8 cellular contexts compared by ENCODE assay signal in the genomic region with DNA sequence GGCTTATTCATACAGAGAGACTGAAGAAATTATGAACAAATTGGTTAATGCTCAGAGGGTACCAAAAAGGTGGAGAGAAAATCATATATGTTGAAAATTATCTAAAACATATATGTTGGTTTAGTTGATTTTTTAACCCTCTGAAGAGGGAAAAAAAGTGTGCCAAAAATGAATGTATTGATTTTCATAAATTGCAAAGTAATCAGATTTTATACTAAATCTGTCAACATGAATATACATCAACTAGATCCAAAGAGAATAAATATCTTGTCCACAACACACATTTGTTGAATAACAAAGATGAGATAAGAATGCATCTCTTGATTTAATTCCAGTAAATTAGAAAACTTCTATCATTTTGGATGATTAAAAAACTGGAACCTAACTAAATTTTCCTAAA.
"Had no signal": no experiment of that assay in that cellular context is flagged by ENCODE, and none has a peak within 500 bp of the region (broad histone marks: within the 10 kb centered on the region; RNA-seq: fewer than 3 reads in every experiment).

No MANE protein-coding gene starts in this region.

- H3K4me3 ChIP-seq: GM23248, HAP-1 had no signal

- H2AFZ ChIP-seq: GM23248 had no signal

- ATAC-seq: HCT116 had no signal

- H3K9me3 ChIP-seq: HAP-1 had no signal

- H3K9ac ChIP-seq: GM23248 had no signal

- H3K27ac ChIP-seq: GM23248, HL-60 had no signal

- DNase-seq: GM23248, GOT3, H7, HFFc6, KG1 had no signal

- H3K36me3 ChIP-seq: HAP-1 had no signal

- H3K4me1 ChIP-seq: HAP-1 had no signal
